Comparison of ENCODE assay signal across 7 cellular contexts in genomic region chr19:17841810-17842662, GRCh38. TPM values are rescaled to one million over a fixed set of nuclear protein-coding genes. Genes with fewer than 3 reads are reported as not detected.
DNase-seq lines count a peak whose midpoint lies in the region; ATAC-seq, FAIRE-seq and TF ChIP-seq lines count a peak whose summit lies in the region.

No MANE protein-coding gene starts in this region.

- H3K4me1 ChIP-seq in OCI-LY7 (ENCODE audit: insufficient read depth, low read length, poor library complexity, severe bottlenecking) = peaks cover 3% of the 10 kb centered on the region
- H3K4me1 ChIP-seq in cardiac muscle cell (ENCODE audit: low read depth) = peaks cover 3% of the 10 kb centered on the region
- H3K4me1 ChIP-seq in pancreas = peaks cover 0 to 4% (median 0%) of the 10 kb centered on the region in 3 donors
- no peaks in the 10 kb centered on the region for H3K4me1 ChIP-seq in urinary bladder (ENCODE audit: insufficient read depth)

- H2AFZ ChIP-seq in OCI-LY7 (ENCODE audit: low read length) = no peak overlapping the region

- no peak for FAIRE-seq in pancreas (lab: Jason Lieb, UNC)

- H3K27me3 ChIP-seq in H7 (ENCODE audit: control insufficient read depth, insufficient read depth, low read length) = peaks cover 33% of the 10 kb centered on the region
- no peaks in the 10 kb centered on the region for H3K27me3 ChIP-seq in cardiac muscle cell
- H3K27me3 ChIP-seq in pancreas = no peaks in the 10 kb centered on the region

- H3K4me3 ChIP-seq in H7 (ENCODE audit: insufficient read depth, low read depth, low read length) = peak overlapping the region; percentile 64
- no peak overlapping the region for H3K4me3 ChIP-seq in OCI-LY7 (ENCODE audit: low read depth, low read length, poor library complexity, severe bottlenecking)
- peak overlapping the region; percentile 23 for H3K4me3 ChIP-seq in cardiac muscle cell
- H3K4me3 ChIP-seq in pancreas = peak overlapping the region in 2 of 4 donors; percentile 11 to 29
- H3K4me3 ChIP-seq in urinary bladder (ENCODE audit: low read depth, low read length) = peak overlapping the region; percentile 0

- H3K4me2 ChIP-seq in OCI-LY7 (ENCODE audit: low read length) = no peak overlapping the region

- ATAC-seq in pancreas (peak; percentile 77 to 94 (median 86)), HG03025 (IDR thresholded peaks at IDR 0.05; ENCODE audit: low FRiP score, unreplicated experiment) (no peak)

- no peak overlapping the region for H3K27ac Mint-ChIP-seq in activated naive CD8-positive, alpha-beta T cell treated with anti-CD3 and anti-CD28 coated beads for 36 hours

- peaks cover 51% of the 10 kb centered on the region for H3K36me3 Mint-ChIP-seq in activated naive CD8-positive, alpha-beta T cell treated with anti-CD3 and anti-CD28 coated beads for 36 hours

- no peaks in the 10 kb centered on the region for H4K20me1 ChIP-seq in OCI-LY7 (ENCODE audit: insufficient read depth, low read length)

- H3K27ac ChIP-seq in OCI-LY7 (ENCODE audit: low read depth, low read length, poor library complexity, severe bottlenecking) (no peak overlapping the region), cardiac muscle cell (no peak overlapping the region), pancreas (no peak overlapping the region), urinary bladder (ENCODE audit: low read depth) (no peak overlapping the region)

- H3K79me2 ChIP-seq in OCI-LY7 (ENCODE audit: insufficient read depth, low read depth, low read length) = no peaks in the 10 kb centered on the region

- CTCF ChIA-PET in OCI-LY7 (lab: Charles Lee; ENCODE audit: unreplicated experiment) = no interaction called here

- TF ChIP-seq CTCF in OCI-LY7 (conservative IDR thresholded peaks at IDR 0.05; ENCODE audit: low read length) (no peak), cardiac muscle cell (IDR thresholded peaks at IDR 0.05; ENCODE audit: low read depth, low read length) (no peak), pancreas (IDR thresholded peaks at IDR 0.05) (no peak)

- 9 to 10% methylated on average over 54 to 56 of the region's 56 CpGs for WGBS in pancreas, 2 donors
- 12% methylated on average over 56 of the region's 56 CpGs for WGBS in urinary bladder

- DNase-seq in H7 (peak; percentile 100), OCI-LY7 (ENCODE audit: low spot score) (peak; percentile 79), cardiac muscle cell (ENCODE audit: low read depth in 1 of 2, low spot score in 1 of 2) (peak; percentile 93 to 97), pancreas (peak; percentile 71 to 89 (median 86))
- DNase-seq in activated naive CD8-positive, alpha-beta T cell treated with anti-CD3 and anti-CD28 coated beads for 36 hours = peak; percentile 65

- no peaks in the 10 kb centered on the region for H3K9me3 ChIP-seq in OCI-LY7 (ENCODE audit: low read length)
- no peaks in the 10 kb centered on the region for H3K9me3 ChIP-seq in cardiac muscle cell (ENCODE audit: low read depth)
- H3K9me3 ChIP-seq in pancreas = no peaks in the 10 kb centered on the region

- H3K27me3 Mint-ChIP-seq in activated naive CD8-positive, alpha-beta T cell treated with anti-CD3 and anti-CD28 coated beads for 36 hours = no peaks in the 10 kb centered on the region

- no TSS peak for BruUV-seq in OCI-LY7 (replicated peaks; lab: Mats Ljungman, UMichigan)

- H3K36me3 ChIP-seq in H7 (replicated peaks; ENCODE audit: control insufficient read depth, insufficient read depth, low read length) (no peaks in the 10 kb centered on the region), OCI-LY7 (ENCODE audit: insufficient read depth, low read length) (peaks cover 19% of the 10 kb centered on the region), cardiac muscle cell (no peaks in the 10 kb centered on the region), pancreas (no peaks in the 10 kb centered on the region), urinary bladder (ENCODE audit: insufficient read depth) (no peaks in the 10 kb centered on the region)

- no peak overlapping the region for H3K4me3 Mint-ChIP-seq in activated naive CD8-positive, alpha-beta T cell treated with anti-CD3 and anti-CD28 coated beads for 36 hours

- intact Hi-C loops in OCI-LY7 (cut with micrococcal nuclease; ENCODE audit: unreplicated experiment) (no loop called here), pancreas (cut with DNase I) (loop anchor here in 1 of 3 donors (10.0 kb wide), 1 partner anchor 137 kb away; no protein-coding TSS in a partner anchor)

- H3K4me1 Mint-ChIP-seq in activated naive CD8-positive, alpha-beta T cell treated with anti-CD3 and anti-CD28 coated beads for 36 hours = peaks cover 31% of the 10 kb centered on the region

- POLR2A ChIA-PET in OCI-LY7 (lab: Charles Lee) = no interaction called here

- H3K9me2 ChIP-seq in OCI-LY7 (ENCODE audit: insufficient read depth, low read length) = no peaks in the 10 kb centered on the region

- H3K9me3 Mint-ChIP-seq in activated naive CD8-positive, alpha-beta T cell treated with anti-CD3 and anti-CD28 coated beads for 36 hours = no peaks in the 10 kb centered on the region

RNA-seq across cellular contexts. Expression of gene JAK3, which starts 5.7 kb away (rescaled TPM):
- 2.5 and 2.7 TPM in 2 replicates for total RNA-seq in H7 (2014; rRNA removed; shearing (Covaris generic))
- total RNA-seq in OCI-LY7 (2014; rRNA removed; shearing (Covaris generic)) = 9.4 and 14.0 TPM in 2 replicates
- total RNA-seq in OCI-LY7 (2022) (24.4 and 25.3 TPM in 2 replicates), cardiac muscle cell (3.2 and 14.5 TPM in 2 replicates), pancreas (1 to 10 TPM; 1.1 to 6.6 (median 1.7) TPM), urinary bladder (4.8 TPM)
- total RNA-seq in activated naive CD8-positive, alpha-beta T cell treated with anti-CD3 and anti-CD28 coated beads for 36 hours = 10 to 100 TPM; 90.3 to 91.1 TPM
- polyA plus RNA-seq in cardiac muscle cell (1.5 and 11.0 TPM in 2 replicates), pancreas (1 to 10 TPM; 2.9 to 4.3 TPM), urinary bladder (2.7 TPM)

RNA-seq across cellular contexts. Expression of gene RPL18A, which starts 17.7 kb away (rescaled TPM):
- 2,178 and 2,213 TPM in 2 replicates for total RNA-seq in H7 (2014; rRNA removed; shearing (Covaris generic))
- total RNA-seq in OCI-LY7 (2014; rRNA removed; shearing (Covaris generic)) = 2,643 and 3,019 TPM in 2 replicates
- total RNA-seq in OCI-LY7 (2022) = 3,145 and 3,253 TPM in 2 replicates
- total RNA-seq in activated naive CD8-positive, alpha-beta T cell treated with anti-CD3 and anti-CD28 coated beads for 36 hours = 1,000 to 10,000 TPM; 3,144 to 3,196 TPM
- total RNA-seq in cardiac muscle cell = 1,484 and 1,728 TPM in 2 replicates
- polyA plus RNA-seq in cardiac muscle cell = 930 and 1,120 TPM in 2 replicates
- 1,000 to 10,000 TPM; 1,116 to 2,379 (median 1,559) TPM for total RNA-seq in pancreas
- 1,000 to 10,000 TPM; 1,339 to 1,436 TPM for polyA plus RNA-seq in pancreas
- total RNA-seq in urinary bladder = 531 TPM
- polyA plus RNA-seq in urinary bladder = 2,929 TPM

RNA-seq across cellular contexts. Expression of gene INSL3, which starts 20.7 kb away (rescaled TPM):
- total RNA-seq in H7 (2014; rRNA removed; shearing (Covaris generic)) = 0.33 TPM in 1 of 2 replicates, not detected in the other
- total RNA-seq in OCI-LY7 (2014; rRNA removed; shearing (Covaris generic)) = 0.25 TPM in 1 of 2 replicates, not detected in the other
- total RNA-seq in OCI-LY7 (2022) (0.38 TPM in 1 of 2 replicates, not detected in the other), cardiac muscle cell (0.25 and 0.63 TPM in 2 replicates), pancreas (not detected), urinary bladder (not detected)
- 1 to 10 TPM; 1.7 to 1.8 TPM for total RNA-seq in activated naive CD8-positive, alpha-beta T cell treated with anti-CD3 and anti-CD28 coated beads for 36 hours
- polyA plus RNA-seq in cardiac muscle cell (0.47 TPM in 1 of 2 replicates, not detected in the other), pancreas (not detected), urinary bladder (0.19 TPM)

RNA-seq across cellular contexts. Expression of gene SLC5A5, which starts 29.7 kb away (rescaled TPM):
- 1.5 and 1.6 TPM in 2 replicates for total RNA-seq in H7 (2014; rRNA removed; shearing (Covaris generic))
- 0.03 TPM in 1 of 2 replicates, not detected in the other for total RNA-seq in OCI-LY7 (2014; rRNA removed; shearing (Covaris generic))
- not detected in 2 replicates for total RNA-seq in OCI-LY7 (2022)
- total RNA-seq in activated naive CD8-positive, alpha-beta T cell treated with anti-CD3 and anti-CD28 coated beads for 36 hours = 1 to 10 TPM; 1.5 to 1.7 TPM
- total RNA-seq in cardiac muscle cell = 0.04 and 0.21 TPM in 2 replicates
- polyA plus RNA-seq in cardiac muscle cell = not detected in 2 replicates
- total RNA-seq in pancreas = under 1 TPM in 1 of 6 donors, not detected in 5; 0.16 TPM
- polyA plus RNA-seq in pancreas = under 1 TPM in 1 of 2 donors, not detected in 1; 0.02 TPM
- total RNA-seq in urinary bladder = not detected
- polyA plus RNA-seq in urinary bladder = not detected

RNA-seq across cellular contexts. Expression of gene B3GNT3, which starts 47.1 kb away (rescaled TPM):
- total RNA-seq in H7 (2014; rRNA removed; shearing (Covaris generic)) = 0.73 and 1.7 TPM in 2 replicates
- total RNA-seq in OCI-LY7 (2014; rRNA removed; shearing (Covaris generic)) = not detected in 2 replicates
- total RNA-seq in OCI-LY7 (2022) = not detected in 2 replicates
- not detected for total RNA-seq in activated naive CD8-positive, alpha-beta T cell treated with anti-CD3 and anti-CD28 coated beads for 36 hours
- not detected in 2 replicates for total RNA-seq in cardiac muscle cell
- polyA plus RNA-seq in cardiac muscle cell = 0.55 TPM in 1 of 2 replicates, not detected in the other
- 1 to 10 TPM; 2.1 to 6.0 (median 3.9) TPM for total RNA-seq in pancreas
- polyA plus RNA-seq in pancreas = 1 to 10 TPM; 1.7 to 2.6 TPM
- total RNA-seq in urinary bladder = 5.7 TPM
- 6.5 TPM for polyA plus RNA-seq in urinary bladder
